ENCODE assay signal across 18 cellular contexts in the genomic region with DNA sequence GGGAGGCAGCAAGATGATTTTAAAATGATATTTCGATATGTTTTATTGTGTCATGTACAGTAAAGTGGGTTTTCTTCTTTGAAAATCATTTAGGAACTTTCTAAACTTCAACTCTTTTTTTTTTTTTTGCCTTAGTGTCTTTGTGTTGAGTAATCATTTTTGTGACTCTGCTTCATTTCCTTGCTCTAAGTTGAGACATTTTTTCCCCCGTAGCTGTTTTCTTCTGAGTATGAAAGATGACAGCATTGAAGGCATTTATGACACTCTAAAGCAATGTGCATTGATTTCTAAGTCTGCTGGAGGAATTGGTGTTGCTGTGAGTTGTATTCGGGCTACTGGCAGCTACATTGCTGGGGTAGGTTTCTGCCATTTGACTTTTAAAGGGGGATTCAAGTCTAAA. TPM values are rescaled to one million over a fixed set of nuclear protein-coding genes. Genes with fewer than 3 reads are reported as not detected.
DNase-seq lines count a peak whose midpoint lies in the region; ATAC-seq and TF ChIP-seq lines count a peak whose summit lies in the region.
"Had no signal": no experiment of that assay in that cellular context is flagged by ENCODE, and none has a peak within 500 bp of the region (broad histone marks: within the 10 kb centered on the region; RNA-seq: fewer than 3 reads in every experiment).

No MANE protein-coding gene starts in this region.

- no peaks in the 10 kb centered on the region for H3K9me3 ChIP-seq in heart left ventricle
- H3K9me3 ChIP-seq: esophagus squamous epithelium, MG63, spleen had no signal

- intact Hi-C loops in heart left ventricle (cut with DNase I): no loop called here

- DNase-seq in AG20443 (ENCODE audit: low spot score): peak; percentile 45
- peak; percentile 68 for DNase-seq in HCEC 1CT
- peak; percentile 31 for DNase-seq in brain microvascular endothelial cell
- DNase-seq in iris pigment epithelial cell (ENCODE audit: low read depth): peak; percentile 83
- DNase-seq in heart left ventricle: no peak
- DNase-seq in OCI-M1 (lab: John Stamatoyannopoulos, UW): no peak
- DNase-seq: activated effector memory CD4-positive, alpha-beta T cell treated with Interleukin-2 at 50 U/mL for 16 hours; AML-193; aorta; DMS153; esophagus squamous epithelium; MG63; NCI-H2081; NCI-H524; spleen; stimulated activated naive CD8-positive, alpha-beta T cell treated with anti-CD3 and anti-CD28 coated beads, Interleukin-15, Interleukin-2, amounts not matched to agents 100 U/mL and 50 U/mL, for 24 hours had no signal

- in situ Hi-C loops in brain microvascular endothelial cell (cut with HindIII; ENCODE audit: low pct_ligation_motif_present, low sequenced_read_pairs): no loop called here

- H3K27ac ChIP-seq in brain microvascular endothelial cell (peak overlapping the region; percentile 73), heart left ventricle (no peak overlapping the region)
- H3K27ac ChIP-seq: esophagus squamous epithelium, spleen had no signal

- TF ChIP-seq POLR2A in heart left ventricle (IDR thresholded peaks at IDR 0.05): no peak

- H3K4me1 ChIP-seq in heart left ventricle: no peaks in the 10 kb centered on the region
- H3K4me1 ChIP-seq: esophagus squamous epithelium, spleen had no signal

- H3K36me3 ChIP-seq in brain microvascular endothelial cell (replicated peaks) (peaks cover 12% of the 10 kb centered on the region), heart left ventricle (peaks cover 0 to 94% (median 73%) of the 10 kb centered on the region in 9 donors)

- TF ChIP-seq CTCF in brain microvascular endothelial cell (IDR thresholded peaks at IDR 0.05; ENCODE audit: low read depth, low read length, missing control alignments) (no peak), heart left ventricle (IDR thresholded peaks at IDR 0.05) (no peak)

- 77 to 88% (median 83%) methylated on average over 3 of the region's 3 CpGs for WGBS in heart left ventricle, 4 donors

- H3K4me3 ChIP-seq in brain microvascular endothelial cell (ENCODE audit: low read depth, low read length) (no peak overlapping the region), heart left ventricle (no peak overlapping the region)
- H3K4me3 ChIP-seq: esophagus squamous epithelium, MG63, spleen had no signal

- H3K27me3 ChIP-seq in brain microvascular endothelial cell (replicated peaks): no peaks in the 10 kb centered on the region
- H3K27me3 ChIP-seq in heart left ventricle: no peaks in the 10 kb centered on the region
- H3K27me3 ChIP-seq: esophagus squamous epithelium, MG63, spleen had no signal

- ATAC-seq in heart left ventricle (no peak), GM21825 (IDR thresholded peaks at IDR 0.05; ENCODE audit: unreplicated experiment) (no peak), HG03342 (IDR thresholded peaks at IDR 0.05; ENCODE audit: unreplicated experiment) (no peak)
- ATAC-seq: stimulated activated naive CD8-positive, alpha-beta T cell treated with anti-CD3 and anti-CD28 coated beads, Interleukin-15, Interleukin-2, amounts not matched to agents 100 U/mL and 50 U/mL, for 24 hours had no signal

RNA-seq across cellular contexts. Expression of gene RRM1, which starts 23.5 kb away (rescaled TPM):
- 10 to 100 TPM; 22.8 to 44.7 (median 28.9) TPM for total RNA-seq in heart left ventricle
- polyA plus RNA-seq in heart left ventricle: 10 to 100 TPM in 1 of 2 donors, 1 to 10 TPM in 1; 4.2 to 25.7 TPM

Comparison
In these comparisons a context has a peak if more than half of its experiments do, and no peak if none do; other contexts are left out.
1. DNase-seq: peak in AG20443 (single experiment), HCEC 1CT (single experiment), brain microvascular endothelial cell (single experiment) and iris pigment epithelial cell (single experiment); none in heart left ventricle (0 of 5) and OCI-M1 (single experiment).